Comparison of ENCODE assay signal across 9 cellular contexts in genomic region chr12:662541-663292, GRCh38. TPM values are rescaled to one million over a fixed set of nuclear protein-coding genes. Genes with fewer than 3 reads are reported as not detected.
DNase-seq lines count a peak whose midpoint lies in the region; ATAC-seq, FAIRE-seq and TF ChIP-seq lines count a peak whose summit lies in the region.
"Had no signal": no experiment of that assay in that cellular context is flagged by ENCODE, and none has a peak within 500 bp of the region (broad histone marks: within the 10 kb centered on the region; RNA-seq: fewer than 3 reads in every experiment).

No MANE protein-coding gene starts in this region.

- no peak for ATAC-seq in left colon
- ATAC-seq in GM21360 (IDR thresholded peaks at IDR 0.05; ENCODE audit: unreplicated experiment): no peak
- ATAC-seq in HG02884 (IDR thresholded peaks at IDR 0.05; ENCODE audit: unreplicated experiment): no peak

- intact Hi-C loops in left colon (cut with DNase I, micrococcal nuclease): no loop called here

- H3K4me3 ChIP-seq in skeletal muscle cell (ENCODE audit: low read depth, low read length): peak overlapping the region; percentile 17

- peak; percentile 74 for FAIRE-seq in GM12891 (lab: Jason Lieb, UNC)

- in situ Hi-C loops in SK-MEL-5 (cut with HindIII; ENCODE audit: low pct_unique_long_range_greater_than_20kb, low sequenced_read_pairs): no loop called here

- DNase-seq in GM12891 (ENCODE audit: insufficient read length, low spot score): no peak
- DNase-seq in SK-MEL-5 (ENCODE audit: low read depth, low spot score): peak; percentile 39
- DNase-seq in fibroblast of peridontal ligament (ENCODE audit: extremely low read depth): peak; percentile 31
- no peak for DNase-seq in skeletal muscle cell (ENCODE audit: low read depth)
- DNase-seq in NCI-H774 (lab: John Stamatoyannopoulos, UW): no peak
- no peak for DNase-seq in left colon
- DNase-seq: activated CD4-positive, alpha-beta T cell treated with anti-CD3 and anti-CD28 coated beads for 4 hours had no signal

- TF ChIP-seq POLR2A in GM12891 (IDR thresholded peaks at IDR 0.05; ENCODE audit: low read depth, low read length): no peak

TF ChIP-seq in GM12891, 5 proteins besides CTCF, POLR2A, EP300 and RAD21:
- no peak for TF ChIP-seq TAF1 (IDR thresholded peaks at IDR 0.05; ENCODE audit: low read depth, low read length)
- no peak for TF ChIP-seq POLR2AphosphoS5 (IDR thresholded peaks at IDR 0.05; ENCODE audit: low read depth, low read length)
- TF ChIP-seq SPI1 (IDR thresholded peaks at IDR 0.05; ENCODE audit: low read depth, low read length): no peak
- no peak for TF ChIP-seq POU2F2 (IDR thresholded peaks at IDR 0.05; ENCODE audit: low read depth, low read length)
- no peak for TF ChIP-seq PAX5 (IDR thresholded peaks at IDR 0.05; ENCODE audit: insufficient read depth, low read length, severe bottlenecking)

RNA-seq across cellular contexts. Expression of gene NINJ2, which starts 0.5 kb away (rescaled TPM):
- polyA plus RNA-seq in GM12891 (2012; ENCODE audit: low read depth, missing spikeins): 15.5 TPM
- 0.26 and 0.51 TPM in 2 replicates for total RNA-seq in SK-MEL-5 (2014; rRNA removed; shearing (Covaris generic))
- 0.28 TPM in 1 of 2 replicates, not detected in the other for polyA plus RNA-seq in SK-MEL-5 (2015; cell fraction: cytosol; rRNA removed)
- not detected in 2 replicates for polyA plus RNA-seq in SK-MEL-5 (2015; cell fraction: nucleus; rRNA removed)
- total RNA-seq in left colon: 1 to 10 TPM; 3.3 to 5.5 TPM

Comparison
In these comparisons a context has a peak if more than half of its experiments do, and no peak if none do; other contexts are left out.
1. DNase-seq: peak in SK-MEL-5 (single experiment) and fibroblast of peridontal ligament (single experiment); none in GM12891 (single experiment), skeletal muscle cell (single experiment), NCI-H774 (single experiment) and left colon (0 of 2).